In the genomic region with DNA sequence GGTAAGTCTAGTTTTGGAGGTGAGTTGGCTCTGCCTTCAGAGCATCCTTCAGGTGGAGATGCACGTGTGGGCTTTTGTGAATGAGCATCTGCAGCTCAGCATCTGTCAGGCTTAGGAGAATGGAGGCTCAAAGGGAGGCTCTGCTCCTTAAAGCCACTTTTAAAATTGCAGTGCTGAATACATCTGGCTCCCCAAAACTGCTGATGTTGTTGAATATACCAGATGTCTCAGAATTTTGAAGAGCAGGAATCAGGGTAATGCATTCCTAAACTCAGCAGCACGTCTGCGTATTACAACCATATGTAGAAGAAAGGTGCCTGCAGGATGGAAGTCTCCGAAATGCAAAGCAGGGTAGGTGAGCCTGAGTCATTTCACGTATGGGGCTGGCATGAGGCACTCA, we compare ENCODE assay signal across 6 cellular contexts.
"Had no signal": no experiment of that assay in that cellular context is flagged by ENCODE, and none has a peak within 500 bp of the region (broad histone marks: within the 10 kb centered on the region; RNA-seq: fewer than 3 reads in every experiment).

No MANE protein-coding gene starts in this region.

- FAIRE-seq: HTR-8/SVneo had no signal

- H3K4me2 ChIP-seq: KMS-11 had no signal

- H3K9ac ChIP-seq: KMS-11 had no signal

- DNase-seq: IMR-90, KBM-7, KG1 had no signal

- H3K27ac ChIP-seq: HL-60, KMS-11 had no signal
